Comparison of ENCODE assay signal across 18 cellular contexts in genomic region chr12:114396869-114397719, GRCh38. TPM values are rescaled to one million over a fixed set of nuclear protein-coding genes. Genes with fewer than 3 reads are reported as not detected.
"Had no signal": no experiment of that assay in that cellular context is flagged by ENCODE, and none has a peak within 500 bp of the region (broad histone marks: within the 10 kb centered on the region; RNA-seq: fewer than 3 reads in every experiment).

No MANE protein-coding gene starts in this region.

- H3K4me1 ChIP-seq: psoas muscle had no signal

- H3K4me1 Mint-ChIP-seq: activated CD4-positive, alpha-beta memory T cell treated with anti-CD3 and anti-CD28 coated beads, Interleukin-2, amount 10 ng/mL, durations not matched to agents 7 days and 5 days; activated CD4-positive, alpha-beta T cell treated with anti-CD3 and anti-CD28 coated beads for 36 hours; activated naive CD4-positive, alpha-beta T cell treated with anti-CD3 and anti-CD28 coated beads, Interleukin-2, amount 10 ng/mL, durations not matched to agents 7 days and 5 days; central memory CD8-positive, alpha-beta T cell had no signal

- H3K9me3 ChIP-seq: body of pancreas, psoas muscle, suprapubic skin had no signal

- H3K36me3 ChIP-seq: suprapubic skin had no signal

- FAIRE-seq: islet of Langerhans had no signal

- H3K27ac ChIP-seq: body of pancreas, psoas muscle, suprapubic skin had no signal

- H3K4me3 ChIP-seq: body of pancreas, psoas muscle, suprapubic skin had no signal

- H3K9me3 Mint-ChIP-seq: activated CD4-positive, alpha-beta memory T cell treated with anti-CD3 and anti-CD28 coated beads, Interleukin-2, amount 10 ng/mL, durations not matched to agents 7 days and 5 days; activated naive CD4-positive, alpha-beta T cell treated with anti-CD3 and anti-CD28 coated beads, Interleukin-2, amount 10 ng/mL, durations not matched to agents 7 days and 5 days; central memory CD8-positive, alpha-beta T cell had no signal

- DNase-seq: activated CD4-positive, alpha-beta memory T cell treated with anti-CD3 and anti-CD28 coated beads, Interleukin-2, amount 10 ng/mL, durations not matched to agents 7 days and 5 days; activated CD4-positive, alpha-beta T cell treated with anti-CD3 and anti-CD28 coated beads for 36 hours; activated naive CD4-positive, alpha-beta T cell treated with anti-CD3 and anti-CD28 coated beads, Interleukin-2, amount 10 ng/mL, durations not matched to agents 7 days and 5 days; body of pancreas; cortex of kidney; effector memory CD4-positive, alpha-beta T cell; glutamatergic neuron; nephron progenitor cell; psoas muscle; stimulated activated CD4-positive, alpha-beta T cell treated with anti-CD3 and anti-CD28 coated beads, Interleukin-2, amount 100 ng/mL, for 48 hours; stimulated activated naive CD8-positive, alpha-beta T cell treated with anti-CD3 and anti-CD28 coated beads, Interleukin-15, Interleukin-2, amounts not matched to agents 100 U/mL and 50 U/mL, for 24 hours had no signal

- H3K4me3 Mint-ChIP-seq: activated CD4-positive, alpha-beta memory T cell treated with anti-CD3 and anti-CD28 coated beads, Interleukin-2, amount 10 ng/mL, durations not matched to agents 7 days and 5 days; activated CD4-positive, alpha-beta T cell treated with anti-CD3 and anti-CD28 coated beads for 36 hours; activated naive CD4-positive, alpha-beta T cell treated with anti-CD3 and anti-CD28 coated beads, Interleukin-2, amount 10 ng/mL, durations not matched to agents 7 days and 5 days; central memory CD8-positive, alpha-beta T cell; nephron progenitor cell had no signal

- ATAC-seq: activated CD4-positive, alpha-beta T cell treated with anti-CD3 and anti-CD28 coated beads for 36 hours; body of pancreas; left lobe of liver; psoas muscle; stimulated activated naive CD8-positive, alpha-beta T cell treated with anti-CD3 and anti-CD28 coated beads, Interleukin-15, Interleukin-2, amounts not matched to agents 100 U/mL and 50 U/mL, for 24 hours had no signal

- H3K27ac Mint-ChIP-seq: activated CD4-positive, alpha-beta memory T cell treated with anti-CD3 and anti-CD28 coated beads, Interleukin-2, amount 10 ng/mL, durations not matched to agents 7 days and 5 days; activated CD4-positive, alpha-beta T cell treated with anti-CD3 and anti-CD28 coated beads for 36 hours; activated naive CD4-positive, alpha-beta T cell treated with anti-CD3 and anti-CD28 coated beads, Interleukin-2, amount 10 ng/mL, durations not matched to agents 7 days and 5 days; nephron progenitor cell had no signal

- H3K36me3 Mint-ChIP-seq: activated naive CD4-positive, alpha-beta T cell treated with anti-CD3 and anti-CD28 coated beads, Interleukin-2, amount 10 ng/mL, durations not matched to agents 7 days and 5 days had no signal

RNA-seq across cellular contexts. Expression of gene TBX5, which starts 8.8 kb away (rescaled TPM):
- total RNA-seq: activated CD4-positive, alpha-beta memory T cell treated with anti-CD3 and anti-CD28 coated beads, Interleukin-2, amount 10 ng/mL, durations not matched to agents 7 days and 5 days; activated CD4-positive, alpha-beta T cell treated with anti-CD3 and anti-CD28 coated beads for 36 hours; body of pancreas; epithelial cell of proximal tubule; left lobe of liver; mesenteric fat pad; osteoblast had no signal
- polyA plus RNA-seq: psoas muscle had no signal
